1 cellular context compared by ENCODE assay signal in the genomic region with DNA sequence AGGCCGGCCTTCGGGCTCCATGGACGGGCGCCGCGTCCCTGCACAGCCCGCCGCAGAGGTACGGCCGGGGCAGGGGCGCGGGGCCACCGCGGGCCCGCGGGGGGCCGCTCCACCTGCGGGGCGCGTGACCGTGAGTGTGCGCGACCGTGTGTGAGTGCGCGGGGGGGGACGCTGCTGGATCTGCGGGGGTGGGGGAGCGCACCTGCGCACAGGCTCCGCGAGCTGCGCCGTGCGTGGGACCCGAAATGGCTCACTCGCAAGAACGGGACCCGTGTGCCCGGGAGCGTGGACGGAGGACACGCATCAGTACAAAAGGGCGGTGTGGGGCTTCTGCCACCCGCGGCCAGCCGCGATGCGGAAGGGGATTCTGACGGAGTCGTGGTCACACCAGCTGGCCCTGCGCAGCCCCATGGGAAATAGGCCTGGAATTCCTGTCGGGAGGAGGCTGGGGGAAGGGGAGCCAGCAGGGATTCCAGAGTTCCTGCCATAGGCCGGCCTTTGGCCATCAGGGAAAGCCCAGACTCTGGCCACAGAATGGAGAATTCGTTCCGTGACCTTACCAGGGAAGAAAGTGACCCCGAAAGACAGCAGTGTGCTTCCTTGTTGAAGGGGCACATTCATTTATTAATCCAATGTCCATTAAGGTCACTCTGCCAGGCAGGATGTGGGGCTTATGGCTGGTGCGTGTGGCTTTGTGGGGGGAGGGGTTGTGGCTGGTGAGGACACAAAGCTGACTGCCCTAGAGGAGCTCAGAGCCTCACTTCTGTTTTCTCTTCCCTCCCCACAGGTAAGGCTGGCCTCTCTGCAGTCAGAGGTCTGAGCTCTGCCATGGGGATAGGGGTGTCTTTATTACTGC.
TF ChIP-seq lines count a peak whose summit lies in the region.

No MANE protein-coding gene starts in this region.

TF ChIP-seq in K562, 482 proteins besides CTCF, POLR2A, EP300 and RAD21 (continues in another document):
- TF ChIP-seq, protein P1, sequence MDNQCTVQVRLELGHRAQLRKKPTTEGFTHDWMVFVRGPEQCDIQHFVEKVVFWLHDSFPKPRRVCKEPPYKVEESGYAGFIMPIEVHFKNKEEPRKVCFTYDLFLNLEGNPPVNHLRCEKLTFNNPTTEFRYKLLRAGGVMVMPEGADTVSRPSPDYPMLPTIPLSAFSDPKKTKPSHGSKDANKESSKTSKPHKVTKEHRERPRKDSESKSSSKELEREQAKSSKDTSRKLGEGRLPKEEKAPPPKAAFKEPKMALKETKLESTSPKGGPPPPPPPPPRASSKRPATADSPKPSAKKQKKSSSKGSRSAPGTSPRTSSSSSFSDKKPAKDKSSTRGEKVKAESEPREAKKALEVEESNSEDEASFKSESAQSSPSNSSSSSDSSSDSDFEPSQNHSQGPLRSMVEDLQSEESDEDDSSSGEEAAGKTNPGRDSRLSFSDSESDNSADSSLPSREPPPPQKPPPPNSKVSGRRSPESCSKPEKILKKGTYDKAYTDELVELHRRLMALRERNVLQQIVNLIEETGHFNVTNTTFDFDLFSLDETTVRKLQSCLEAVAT (IDR thresholded peaks at IDR 0.05) = 0 out of 4 replicates have a peak, but pooled peaks have one; percentile 7 to 26
- TF ChIP-seq, protein P2, sequence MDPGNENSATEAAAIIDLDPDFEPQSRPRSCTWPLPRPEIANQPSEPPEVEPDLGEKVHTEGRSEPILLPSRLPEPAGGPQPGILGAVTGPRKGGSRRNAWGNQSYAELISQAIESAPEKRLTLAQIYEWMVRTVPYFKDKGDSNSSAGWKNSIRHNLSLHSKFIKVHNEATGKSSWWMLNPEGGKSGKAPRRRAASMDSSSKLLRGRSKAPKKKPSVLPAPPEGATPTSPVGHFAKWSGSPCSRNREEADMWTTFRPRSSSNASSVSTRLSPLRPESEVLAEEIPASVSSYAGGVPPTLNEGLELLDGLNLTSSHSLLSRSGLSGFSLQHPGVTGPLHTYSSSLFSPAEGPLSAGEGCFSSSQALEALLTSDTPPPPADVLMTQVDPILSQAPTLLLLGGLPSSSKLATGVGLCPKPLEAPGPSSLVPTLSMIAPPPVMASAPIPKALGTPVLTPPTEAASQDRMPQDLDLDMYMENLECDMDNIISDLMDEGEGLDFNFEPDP (CRISPR knock-in tag; IDR thresholded peaks at IDR 0.05) = 0 out of 2 replicates have a peak, but pooled peaks have one; percentile 73
- TF ChIP-seq, protein P3, sequence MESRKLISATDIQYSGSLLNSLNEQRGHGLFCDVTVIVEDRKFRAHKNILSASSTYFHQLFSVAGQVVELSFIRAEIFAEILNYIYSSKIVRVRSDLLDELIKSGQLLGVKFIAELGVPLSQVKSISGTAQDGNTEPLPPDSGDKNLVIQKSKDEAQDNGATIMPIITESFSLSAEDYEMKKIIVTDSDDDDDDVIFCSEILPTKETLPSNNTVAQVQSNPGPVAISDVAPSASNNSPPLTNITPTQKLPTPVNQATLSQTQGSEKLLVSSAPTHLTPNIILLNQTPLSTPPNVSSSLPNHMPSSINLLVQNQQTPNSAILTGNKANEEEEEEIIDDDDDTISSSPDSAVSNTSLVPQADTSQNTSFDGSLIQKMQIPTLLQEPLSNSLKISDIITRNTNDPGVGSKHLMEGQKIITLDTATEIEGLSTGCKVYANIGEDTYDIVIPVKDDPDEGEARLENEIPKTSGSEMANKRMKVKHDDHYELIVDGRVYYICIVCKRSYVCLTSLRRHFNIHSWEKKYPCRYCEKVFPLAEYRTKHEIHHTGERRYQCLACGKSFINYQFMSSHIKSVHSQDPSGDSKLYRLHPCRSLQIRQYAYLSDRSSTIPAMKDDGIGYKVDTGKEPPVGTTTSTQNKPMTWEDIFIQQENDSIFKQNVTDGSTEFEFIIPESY (CRISPR knock-in tag; IDR thresholded peaks at IDR 0.05) = peak; percentile 62
- TF ChIP-seq, protein P4, sequence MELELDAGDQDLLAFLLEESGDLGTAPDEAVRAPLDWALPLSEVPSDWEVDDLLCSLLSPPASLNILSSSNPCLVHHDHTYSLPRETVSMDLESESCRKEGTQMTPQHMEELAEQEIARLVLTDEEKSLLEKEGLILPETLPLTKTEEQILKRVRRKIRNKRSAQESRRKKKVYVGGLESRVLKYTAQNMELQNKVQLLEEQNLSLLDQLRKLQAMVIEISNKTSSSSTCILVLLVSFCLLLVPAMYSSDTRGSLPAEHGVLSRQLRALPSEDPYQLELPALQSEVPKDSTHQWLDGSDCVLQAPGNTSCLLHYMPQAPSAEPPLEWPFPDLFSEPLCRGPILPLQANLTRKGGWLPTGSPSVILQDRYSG (tag; conservative IDR thresholded peaks at IDR 0.05; ENCODE audit: low read depth) = no peak
- TF ChIP-seq TBL1XR1 (IDR thresholded peaks at IDR 0.05; ENCODE audit: low read length in 2 of 2) = no peak
- no peak for TF ChIP-seq EHMT2 (IDR thresholded peaks at IDR 0.05)
- TF ChIP-seq ZNF232 (CRISPR knock-in tag; IDR thresholded peaks at IDR 0.05) = peak; percentile 81
- peak; percentile 6 for TF ChIP-seq FIP1L1 (IDR thresholded peaks at IDR 0.05; ENCODE audit: low read depth, low read length, poor library complexity, severe bottlenecking)
- peak; percentile 68; the same call in 1 of the 2 replicates for TF ChIP-seq ZNF644 (tag; IDR thresholded peaks at IDR 0.05; ENCODE audit: low read depth)
- TF ChIP-seq GTF2E2 (tag; IDR thresholded peaks at IDR 0.05) = peak; percentile 75
- no peak for TF ChIP-seq CBFA2T2 (conservative IDR thresholded peaks at IDR 0.05)
- no peak for TF ChIP-seq CSDE1 (IDR thresholded peaks at IDR 0.05)
- TF ChIP-seq, protein P5, sequence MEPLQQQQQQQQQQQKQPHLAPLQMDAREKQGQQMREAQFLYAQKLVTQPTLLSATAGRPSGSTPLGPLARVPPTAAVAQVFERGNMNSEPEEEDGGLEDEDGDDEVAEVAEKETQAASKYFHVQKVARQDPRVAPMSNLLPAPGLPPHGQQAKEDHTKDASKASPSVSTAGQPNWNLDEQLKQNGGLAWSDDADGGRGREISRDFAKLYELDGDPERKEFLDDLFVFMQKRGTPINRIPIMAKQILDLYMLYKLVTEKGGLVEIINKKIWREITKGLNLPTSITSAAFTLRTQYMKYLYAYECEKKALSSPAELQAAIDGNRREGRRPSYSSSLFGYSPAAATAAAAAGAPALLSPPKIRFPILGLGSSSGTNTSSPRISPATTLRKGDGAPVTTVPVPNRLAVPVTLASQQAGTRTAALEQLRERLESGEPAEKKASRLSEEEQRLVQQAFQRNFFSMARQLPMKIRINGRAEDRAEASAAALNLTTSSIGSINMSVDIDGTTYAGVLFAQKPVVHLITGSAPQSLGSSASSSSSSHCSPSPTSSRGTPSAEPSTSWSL (CRISPR knock-in tag; IDR thresholded peaks at IDR 0.05; ENCODE audit: borderline replicate concordance) = no peak
- 0 out of 2 replicates have a peak, but pooled peaks have one; percentile 50 for TF ChIP-seq ZNF12 (CRISPR knock-in tag; IDR thresholded peaks at IDR 0.05)
- no peak for TF ChIP-seq ZNF212 (CRISPR knock-in tag; IDR thresholded peaks at IDR 0.05)
- TF ChIP-seq TRIM24 (IDR thresholded peaks at IDR 0.05) = 0 out of 4 replicates have a peak, but pooled peaks of 1 of the 2 experiments have one; percentile 6
- peak; percentile 62; the same call in 1 of the 2 replicates for TF ChIP-seq NFRKB (IDR thresholded peaks at IDR 0.05; ENCODE audit: low read depth)
- TF ChIP-seq NCOA1 (IDR thresholded peaks at IDR 0.05; ENCODE audit: low read depth) = 0 out of 2 replicates have a peak, but pooled peaks have one; percentile 18
- no peak; the same call in 1 of the 2 replicates for TF ChIP-seq JUND (IDR thresholded peaks at IDR 0.05; ENCODE audit: borderline replicate concordance, low read depth, low read length)
- peak; percentile 28; the same call in 1 of the 3 replicates for TF ChIP-seq JUND (tag; IDR thresholded peaks at IDR 0.05; ENCODE audit: borderline replicate concordance, low read depth, low read length)
- TF ChIP-seq KDM4B (IDR thresholded peaks at IDR 0.05; ENCODE audit: borderline replicate concordance in 2 of 2, low read depth in 1 of 2) = peak in 1 of 2 experiments; percentile 80; a peak in 1 of 4 replicates
- no peak for TF ChIP-seq C11orf30 (IDR thresholded peaks at IDR 0.05; ENCODE audit: low read depth)
- TF ChIP-seq GABPB1 (CRISPR knock-in tag; IDR thresholded peaks at IDR 0.05) = peak; percentile 51; the same call in 1 of the 2 replicates
- TF ChIP-seq HNRNPLL (IDR thresholded peaks at IDR 0.05; ENCODE audit: low read depth, low read length, poor library complexity, severe bottlenecking) = no peak
- TF ChIP-seq SP1 (CRISPR knock-in tag; IDR thresholded peaks at IDR 0.05) = 0 out of 2 replicates have a peak, but pooled peaks have one; percentile 44
- peak; percentile 81 for TF ChIP-seq SAP30 (IDR thresholded peaks at IDR 0.05; ENCODE audit: borderline replicate concordance, insufficient read depth, low read depth, low read length, poor library complexity, severe bottlenecking)
- 0 out of 2 replicates have a peak, but pooled peaks have one; percentile 29 for TF ChIP-seq LARP7 (IDR thresholded peaks at IDR 0.05)
- TF ChIP-seq, protein P6, sequence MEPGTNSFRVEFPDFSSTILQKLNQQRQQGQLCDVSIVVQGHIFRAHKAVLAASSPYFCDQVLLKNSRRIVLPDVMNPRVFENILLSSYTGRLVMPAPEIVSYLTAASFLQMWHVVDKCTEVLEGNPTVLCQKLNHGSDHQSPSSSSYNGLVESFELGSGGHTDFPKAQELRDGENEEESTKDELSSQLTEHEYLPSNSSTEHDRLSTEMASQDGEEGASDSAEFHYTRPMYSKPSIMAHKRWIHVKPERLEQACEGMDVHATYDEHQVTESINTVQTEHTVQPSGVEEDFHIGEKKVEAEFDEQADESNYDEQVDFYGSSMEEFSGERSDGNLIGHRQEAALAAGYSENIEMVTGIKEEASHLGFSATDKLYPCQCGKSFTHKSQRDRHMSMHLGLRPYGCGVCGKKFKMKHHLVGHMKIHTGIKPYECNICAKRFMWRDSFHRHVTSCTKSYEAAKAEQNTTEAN (CRISPR knock-in tag; IDR thresholded peaks at IDR 0.05) = peak; percentile 89
- no peak for TF ChIP-seq ZNF354B (CRISPR knock-in tag; IDR thresholded peaks at IDR 0.05)
- TF ChIP-seq ATF1 (CRISPR knock-in tag; IDR thresholded peaks at IDR 0.05) = peak; percentile 8; the same call in 1 of the 2 replicates
- no peak for TF ChIP-seq ATF1 (tag; IDR thresholded peaks at IDR 0.05)
- TF ChIP-seq KDM5B (IDR thresholded peaks at IDR 0.05; ENCODE audit: insufficient replicate concordance, low read depth, low read length) = peak; percentile 35
- TF ChIP-seq IFI16 (CRISPR knock-in tag; IDR thresholded peaks at IDR 0.05) = no peak
- TF ChIP-seq KLF16 (IDR thresholded peaks at IDR 0.05) = no peak
- TF ChIP-seq ZNF224 (CRISPR knock-in tag; IDR thresholded peaks at IDR 0.05) = peak; percentile 84; the same call in 1 of the 2 replicates
- TF ChIP-seq, protein P7, sequence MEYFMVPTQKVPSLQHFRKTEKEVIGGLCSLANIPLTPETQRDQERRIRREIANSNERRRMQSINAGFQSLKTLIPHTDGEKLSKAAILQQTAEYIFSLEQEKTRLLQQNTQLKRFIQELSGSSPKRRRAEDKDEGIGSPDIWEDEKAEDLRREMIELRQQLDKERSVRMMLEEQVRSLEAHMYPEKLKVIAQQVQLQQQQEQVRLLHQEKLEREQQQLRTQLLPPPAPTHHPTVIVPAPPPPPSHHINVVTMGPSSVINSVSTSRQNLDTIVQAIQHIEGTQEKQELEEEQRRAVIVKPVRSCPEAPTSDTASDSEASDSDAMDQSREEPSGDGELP (CRISPR knock-in tag; IDR thresholded peaks at IDR 0.05; ENCODE audit: borderline replicate concordance) = peak; percentile 94
- TF ChIP-seq FOXJ2 (tag; IDR thresholded peaks at IDR 0.05) = 0 out of 2 replicates have a peak, but pooled peaks have one; percentile 29
- TF ChIP-seq, protein P8, sequence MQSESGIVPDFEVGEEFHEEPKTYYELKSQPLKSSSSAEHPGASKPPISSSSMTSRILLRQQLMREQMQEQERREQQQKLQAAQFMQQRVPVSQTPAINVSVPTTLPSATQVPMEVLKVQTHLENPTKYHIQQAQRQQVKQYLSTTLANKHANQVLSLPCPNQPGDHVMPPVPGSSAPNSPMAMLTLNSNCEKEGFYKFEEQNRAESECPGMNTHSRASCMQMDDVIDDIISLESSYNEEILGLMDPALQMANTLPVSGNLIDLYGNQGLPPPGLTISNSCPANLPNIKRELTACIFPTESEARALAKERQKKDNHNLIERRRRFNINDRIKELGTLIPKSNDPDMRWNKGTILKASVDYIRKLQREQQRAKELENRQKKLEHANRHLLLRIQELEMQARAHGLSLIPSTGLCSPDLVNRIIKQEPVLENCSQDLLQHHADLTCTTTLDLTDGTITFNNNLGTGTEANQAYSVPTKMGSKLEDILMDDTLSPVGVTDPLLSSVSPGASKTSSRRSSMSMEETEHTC (IDR thresholded peaks at IDR 0.05) = no peak
- TF ChIP-seq RBFOX2 (IDR thresholded peaks at IDR 0.05; ENCODE audit: low read depth, low read length) = no peak
- TF ChIP-seq GTF2F1 (IDR thresholded peaks at IDR 0.05; ENCODE audit: low read depth, low read length) = no peak; the same call in 1 of the 2 replicates
- TF ChIP-seq ZKSCAN1 (IDR thresholded peaks at IDR 0.05; ENCODE audit: low read depth, low read length) = no peak
- peak; percentile 47 for TF ChIP-seq ARID1B (IDR thresholded peaks at IDR 0.05)
- TF ChIP-seq KAT7 (CRISPR knock-in tag; IDR thresholded peaks at IDR 0.05; ENCODE audit: borderline replicate concordance) = peak; percentile 56; the same call in 1 of the 2 replicates
- TF ChIP-seq, protein P9, sequence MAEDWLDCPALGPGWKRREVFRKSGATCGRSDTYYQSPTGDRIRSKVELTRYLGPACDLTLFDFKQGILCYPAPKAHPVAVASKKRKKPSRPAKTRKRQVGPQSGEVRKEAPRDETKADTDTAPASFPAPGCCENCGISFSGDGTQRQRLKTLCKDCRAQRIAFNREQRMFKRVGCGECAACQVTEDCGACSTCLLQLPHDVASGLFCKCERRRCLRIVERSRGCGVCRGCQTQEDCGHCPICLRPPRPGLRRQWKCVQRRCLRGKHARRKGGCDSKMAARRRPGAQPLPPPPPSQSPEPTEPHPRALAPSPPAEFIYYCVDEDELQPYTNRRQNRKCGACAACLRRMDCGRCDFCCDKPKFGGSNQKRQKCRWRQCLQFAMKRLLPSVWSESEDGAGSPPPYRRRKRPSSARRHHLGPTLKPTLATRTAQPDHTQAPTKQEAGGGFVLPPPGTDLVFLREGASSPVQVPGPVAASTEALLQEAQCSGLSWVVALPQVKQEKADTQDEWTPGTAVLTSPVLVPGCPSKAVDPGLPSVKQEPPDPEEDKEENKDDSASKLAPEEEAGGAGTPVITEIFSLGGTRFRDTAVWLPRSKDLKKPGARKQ (CRISPR knock-in tag; IDR thresholded peaks at IDR 0.05) = no peak
- peak; percentile 28; the same call in 1 of the 2 replicates for TF ChIP-seq ERF (CRISPR knock-in tag; IDR thresholded peaks at IDR 0.05)
- peak; percentile 6 for TF ChIP-seq FUS (optimal IDR thresholded peaks at IDR 0.05; ENCODE audit: low read depth, low read length)
- peak; percentile 45 for TF ChIP-seq PML (IDR thresholded peaks at IDR 0.05; ENCODE audit: low read length)
- peak; percentile 67; the same call in 1 of the 2 replicates for TF ChIP-seq MIER1 (IDR thresholded peaks at IDR 0.05; ENCODE audit: low read depth)
- TF ChIP-seq GATAD2A (IDR thresholded peaks at IDR 0.05) = peak; percentile 14; the same call in 1 of the 2 replicates
- no peak for TF ChIP-seq TEAD2 (tag; IDR thresholded peaks at IDR 0.05)
- peak; percentile 75 for TF ChIP-seq PHF8 (IDR thresholded peaks at IDR 0.05; ENCODE audit: borderline replicate concordance, low read length)
- TF ChIP-seq ZNF134 (CRISPR knock-in tag; conservative IDR thresholded peaks at IDR 0.05) = no peak
- no peak for TF ChIP-seq TCF7L2 (IDR thresholded peaks at IDR 0.05; ENCODE audit: low read depth, low read length)
- TF ChIP-seq ZNF778 (CRISPR knock-in tag; IDR thresholded peaks at IDR 0.05) = no peak
- no peak for TF ChIP-seq HDAC1 (IDR thresholded peaks at IDR 0.05)
- TF ChIP-seq MCM7 (IDR thresholded peaks at IDR 0.05) = no peak
- TF ChIP-seq ZNF551 (CRISPR knock-in tag; IDR thresholded peaks at IDR 0.05) = no peak
